In genomic region chr4:95155759-95156451, GRCh38 we compare ENCODE assay signal across 8 cellular contexts.
DNase-seq lines count a peak whose midpoint lies in the region; ATAC-seq and TF ChIP-seq lines count a peak whose summit lies in the region.

No MANE protein-coding gene starts in this region.

- ATAC-seq in HG03432 (IDR thresholded peaks at IDR 0.05; ENCODE audit: unreplicated experiment) (peak; percentile 79), GM19397 (IDR thresholded peaks at IDR 0.05; ENCODE audit: unreplicated experiment) (no peak)

- H3K36me3 ChIP-seq in BE2C (no peaks in the 10 kb centered on the region; the same call in 1 of the 2 replicates), stomach (no peaks in the 10 kb centered on the region)

- H3K9me3 ChIP-seq in BE2C (no peaks in the 10 kb centered on the region), stomach (no peaks in the 10 kb centered on the region)

- intact Hi-C loops in stomach (cut with DNase I; ENCODE audit: low total_unique reads): no loop called here

- DNase-seq in BE2C (no peak), germinal center (ENCODE audit: low spot score) (peak; percentile 5), stomach (no peak)
- no peak for DNase-seq in T-helper 2 cell treated with Interferon-gamma antibody and Interleukin-4, amounts not matched to agents 5 μg/mL and 100 μg/mL, for 36 hours (ENCODE audit: low spot score)
- no peak for DNase-seq in effector CD4-positive, alpha-beta T cell

- TF ChIP-seq EP300 in stomach (IDR thresholded peaks at IDR 0.05): no peak

- H3K36me3 Mint-ChIP-seq in T-helper 2 cell treated with Interferon-gamma antibody and Interleukin-4, amounts not matched to agents 5 μg/mL and 100 μg/mL, for 36 hours (ENCODE audit: low read depth): no peaks in the 10 kb centered on the region

- 71 to 76% (median 73%) methylated on average over 2 of the region's 2 CpGs for WGBS in stomach, 5 donors

- H3K27ac Mint-ChIP-seq in T-helper 2 cell treated with Interferon-gamma antibody and Interleukin-4, amounts not matched to agents 5 μg/mL and 100 μg/mL, for 36 hours: peak overlapping the region; percentile 92

- H3K4me1 ChIP-seq in BE2C (peaks cover 6% of the 10 kb centered on the region), stomach (no peaks in the 10 kb centered on the region)

- H3K27me3 Mint-ChIP-seq in T-helper 2 cell treated with Interferon-gamma antibody and Interleukin-4, amounts not matched to agents 5 μg/mL and 100 μg/mL, for 36 hours (ENCODE audit: low read depth): peaks cover 6% of the 10 kb centered on the region

- H3K4me3 Mint-ChIP-seq in T-helper 2 cell treated with Interferon-gamma antibody and Interleukin-4, amounts not matched to agents 5 μg/mL and 100 μg/mL, for 36 hours: peak overlapping the region; percentile 72

- no peaks in the 10 kb centered on the region for H3K27me3 ChIP-seq in BE2C
- H3K27me3 ChIP-seq in stomach: no peaks in the 10 kb centered on the region

- no peak for TF ChIP-seq POLR2A in stomach (IDR thresholded peaks at IDR 0.05)

- H3K27ac ChIP-seq in stomach: no peak overlapping the region

- peaks cover 26% of the 10 kb centered on the region for H3K4me1 Mint-ChIP-seq in T-helper 2 cell treated with Interferon-gamma antibody and Interleukin-4, amounts not matched to agents 5 μg/mL and 100 μg/mL, for 36 hours (ENCODE audit: low read depth)

- no peak overlapping the region for H3K4me3 ChIP-seq in BE2C (ENCODE audit: low read depth, low read length)
- no peak overlapping the region for H3K4me3 ChIP-seq in GM12875 (ENCODE audit: low read depth, low read length)
- no peak overlapping the region for H3K4me3 ChIP-seq in stomach

- no peaks in the 10 kb centered on the region for H3K9me3 Mint-ChIP-seq in T-helper 2 cell treated with Interferon-gamma antibody and Interleukin-4, amounts not matched to agents 5 μg/mL and 100 μg/mL, for 36 hours

- TF ChIP-seq CTCF in BE2C (IDR thresholded peaks at IDR 0.05; ENCODE audit: low read depth, low read length) (peak; percentile 78), GM12875 (IDR thresholded peaks at IDR 0.05; ENCODE audit: borderline replicate concordance, insufficient read depth, low read depth, low read length) (peak; percentile 42; the same call in 1 of the 2 replicates), stomach (IDR thresholded peaks at IDR 0.05) (peak in 5 of 7 experiments; percentile 17 to 52 (median 39))
